9 cellular contexts compared by ENCODE assay signal in genomic region chr15:65787260-65787659, GRCh38. TPM values are rescaled to one million over a fixed set of nuclear protein-coding genes. Genes with fewer than 3 reads are reported as not detected.
DNase-seq lines count a peak whose midpoint lies in the region; ATAC-seq, FAIRE-seq and TF ChIP-seq lines count a peak whose summit lies in the region.
"Had no signal": no experiment of that assay in that cellular context is flagged by ENCODE, and none has a peak within 500 bp of the region (broad histone marks: within the 10 kb centered on the region; RNA-seq: fewer than 3 reads in every experiment).

No MANE protein-coding gene starts in this region.

- no peak for FAIRE-seq in GM12878 (lab: Jason Lieb, UNC)

- H2AFZ ChIP-seq in GM12878 (ENCODE audit: control insufficient read depth, low read depth, low read length) = no peak overlapping the region; the same call in 1 of the 2 replicates

- peaks cover 95% of the 10 kb centered on the region for H3K79me2 ChIP-seq in GM12878 (ENCODE audit: control insufficient read depth, insufficient read depth, low read length)

- DNase-seq in AG04450 (ENCODE audit: low read depth, low spot score) = no peak
- DNase-seq in GM12878 (ENCODE audit: low read depth, low spot score) = no peak
- DNase-seq in NCI-H1048 (lab: John Stamatoyannopoulos, UW) = no peak
- no peak for DNase-seq in BE2C
- no peak for DNase-seq in cerebellar cortex (ENCODE audit: low spot score)
- DNase-seq: activated CD4-positive, alpha-beta T cell treated with anti-CD3 and anti-CD28 coated beads, Interleukin-2, amount 50 U/mL, for 1 hour had no signal

- peak overlapping the region; percentile 75 for H3K27ac ChIP-seq in AG04450 (ENCODE audit: low read depth, low read length)
- H3K27ac ChIP-seq in HEK293 (ENCODE audit: extremely low read depth, low read depth, low read length) = no peak overlapping the region
- peak overlapping the region; percentile 84 for H3K27ac ChIP-seq in GM12878 (ENCODE audit: control insufficient read depth, insufficient read depth)
- H3K27ac ChIP-seq in muscle layer of duodenum (ENCODE audit: low read length) = peak overlapping the region; percentile 4

- RAD21 ChIA-PET in GM12878 (lab: Charles Lee; ENCODE audit: unreplicated experiment) = interaction anchor here (0.7 to 17.7 kb wide), 6 partner anchors 10 to 43 kb away, joined by 3 to 344 read pairs (median 7); no protein-coding TSS in a partner anchor

- peaks cover 24% of the 10 kb centered on the region for H3K4me1 ChIP-seq in HEK293 (ENCODE audit: control insufficient read depth, insufficient read depth, low read length)
- no peaks in the 10 kb centered on the region; the same call in 1 of the 2 replicates for H3K4me1 ChIP-seq in GM12878 (ENCODE audit: control insufficient read depth, insufficient read depth, low read length)
- peaks cover 7 to 12% of the 10 kb centered on the region in 2 donors for H3K4me1 ChIP-seq in muscle layer of duodenum (ENCODE audit: control insufficient read depth in 1 of 2, insufficient read depth in 2 of 2, low read length in 2 of 2)
- H3K4me1 ChIP-seq in BE2C = peaks cover 3% of the 10 kb centered on the region

- ATAC-seq in GM12878 (no peak), HG02642 (IDR thresholded peaks at IDR 0.05; ENCODE audit: poor library complexity, unreplicated experiment) (no peak)

- peak overlapping the region; percentile 39 for H3K9ac ChIP-seq in GM12878 (ENCODE audit: control insufficient read depth, insufficient read depth, low read length)

- POLR2A ChIA-PET in AG04450 (lab: Yijun Ruan, JAX) (interaction anchor here (0.7 to 1.2 kb wide), 3 partner anchors 18 to 82 kb away, joined by 3 to 8 read pairs (median 4); partner anchors contain the start of gene RAB11A), HEK293 (lab: Yijun Ruan, JAX) (interaction anchor here (0.7 to 0.9 kb wide), 2 partner anchors 10 to 102 kb away, joined by 3 to 4 read pairs; no protein-coding TSS in a partner anchor), GM12878 (lab: Charles Lee) (interaction anchor here (0.6 to 14.8 kb wide), 6 partner anchors 10 to 711 kb away, joined by 4 to 260 read pairs (median 7); partner anchors contain the start of gene RAB11A)

- TF ChIP-seq CTCF in AG04450 (IDR thresholded peaks at IDR 0.05; ENCODE audit: low read depth, low read length) (no peak), HEK293 (tag by site-specific recombination; IDR thresholded peaks at IDR 0.05) (no peak), GM12878 (IDR thresholded peaks at IDR 0.05 in 2 of 3, conservative IDR thresholded peaks at IDR 0.05 in 1 of 3; ENCODE audit: control insufficient read depth in 2 of 3, extremely low read depth in 1 of 3, insufficient read depth in 1 of 3, low read depth in 3 of 3, low read length in 3 of 3) (no peak), BE2C (IDR thresholded peaks at IDR 0.05; ENCODE audit: low read depth, low read length) (no peak)

- SMC1A ChIA-PET in GM12878 (lab: Charles Lee; ENCODE audit: uncharacterized antibody, unreplicated experiment) = interaction anchor here (0.7 to 25.5 kb wide), 5 partner anchors 11 to 82 kb away, joined by 3 to 488 read pairs (median 11); no protein-coding TSS in a partner anchor

- H3K4me2 ChIP-seq in GM12878 (ENCODE audit: control insufficient read depth, insufficient read depth) = peak overlapping the region; percentile 64

- H4K20me1 ChIP-seq in GM12878 (ENCODE audit: control insufficient read depth, insufficient read depth) = no peaks in the 10 kb centered on the region

- H3K36me3 ChIP-seq in HEK293 (ENCODE audit: control insufficient read depth in 2 of 2, insufficient read depth in 1 of 2, low read length in 2 of 2) (peaks cover 0 to 7% of the 10 kb centered on the region in 2 experiments; a peak in 1 of 3 replicates), GM12878 (ENCODE audit: control insufficient read depth in 2 of 2, insufficient read depth in 2 of 2, low read length in 1 of 2) (peaks cover 0 to 5% of the 10 kb centered on the region in 2 experiments; a peak in 1 of 4 replicates), muscle layer of duodenum (ENCODE audit: control insufficient read depth in 1 of 2, insufficient read depth in 2 of 2, low read length in 2 of 2) (no peaks in the 10 kb centered on the region), BE2C (no peaks in the 10 kb centered on the region; the same call in 1 of the 2 replicates)

- 2% methylated on average over 2 of the region's 2 CpGs for WGBS in GM12878 (ENCODE audit: insufficient coverage, insufficient replicate concordance, low lambda C conversion rate, missing lambda C conversion rate)

- CTCF ChIA-PET in AG04450 (lab: Charles Lee) (interaction anchor here (0.6 kb wide), 1 partner anchor 629 kb away, joined by 3 read pairs; no protein-coding TSS in a partner anchor), HEK293 (lab: Yijun Ruan, JAX) (interaction anchor here (0.6 to 1.0 kb wide), 2 partner anchors 14 to 48 kb away, joined by 3 read pairs; no protein-coding TSS in a partner anchor), GM12878 (lab: Yijun Ruan, JAX) (interaction anchor here (0.6 to 14.7 kb wide), 5 partner anchors 10 to 90 kb away, joined by 3 to 155 read pairs (median 5); no protein-coding TSS in a partner anchor)

- H3K9me3 ChIP-seq in AG04450 (ENCODE audit: control insufficient read depth, insufficient read depth, low read length) (no peaks in the 10 kb centered on the region; the same call in 1 of the 2 replicates), HEK293 (ENCODE audit: control insufficient read depth, insufficient read depth, low read depth, low read length) (no peaks in the 10 kb centered on the region), GM12878 (replicated peaks; ENCODE audit: control insufficient read depth, insufficient read depth, low read length) (no peaks in the 10 kb centered on the region; the same call in 2 of the 3 replicates), muscle layer of duodenum (ENCODE audit: control insufficient read depth in 1 of 2, low read length in 2 of 2) (no peaks in the 10 kb centered on the region), BE2C (no peaks in the 10 kb centered on the region; the same call in 1 of the 2 replicates)

- no peak for TF ChIP-seq RAD21 in GM12878 (IDR thresholded peaks at IDR 0.05; ENCODE audit: insufficient read depth, low read depth, low read length)

- no peak for TF ChIP-seq EP300 in GM12878 (IDR thresholded peaks at IDR 0.05; ENCODE audit: borderline replicate concordance in 1 of 2, control insufficient read depth in 1 of 2, low read depth in 2 of 2, low read length in 2 of 2)

- TF ChIP-seq POLR2A in GM12878 (IDR thresholded peaks at IDR 0.05; ENCODE audit: low read depth, low read length) = no peak

- no TSS peak for BruUV-seq in GM12878 (replicated peaks; lab: Mats Ljungman, UMichigan)

- no peaks in the 10 kb centered on the region for H3K27me3 ChIP-seq in AG04450 (ENCODE audit: control insufficient read depth, insufficient read depth, low read length)
- no peaks in the 10 kb centered on the region for H3K27me3 ChIP-seq in GM12878 (replicated peaks in 1 of 2; ENCODE audit: control insufficient read depth in 2 of 2, insufficient read depth in 2 of 2, low read length in 1 of 2)
- no peaks in the 10 kb centered on the region for H3K27me3 ChIP-seq in muscle layer of duodenum (ENCODE audit: low read depth, low read length)
- H3K27me3 ChIP-seq in BE2C = no peaks in the 10 kb centered on the region

- in situ Hi-C loops in GM12878 (cut with MboI) = loop anchor here (25.0 kb wide), 1 partner anchor 1300 kb away; no protein-coding TSS in a partner anchor

- intact Hi-C loops in GM12878 (cut with micrococcal nuclease; ENCODE audit: unreplicated experiment) = no loop called here

- H3K4me3 ChIP-seq in AG04450 (ENCODE audit: low read depth, low read length) = no peak overlapping the region
- no peak overlapping the region for H3K4me3 ChIP-seq in HEK293 (ENCODE audit: low read depth, low read length)
- peak overlapping the region; percentile 69 for H3K4me3 ChIP-seq in GM12878
- no peak overlapping the region for H3K4me3 ChIP-seq in muscle layer of duodenum (ENCODE audit: low read depth in 1 of 2, low read length in 2 of 2)
- no peak overlapping the region for H3K4me3 ChIP-seq in BE2C (ENCODE audit: low read depth, low read length)

TF ChIP-seq in HEK293, 187 proteins besides CTCF, POLR2A, EP300 and RAD21:
- peak; percentile 92 for TF ChIP-seq PRDM1 (tag by site-specific recombination; IDR thresholded peaks at IDR 0.05)
- no peak for TF ChIP-seq ZNF404 (tag by site-specific recombination; IDR thresholded peaks at IDR 0.05)
- TF ChIP-seq ZNF133 (tag by site-specific recombination; IDR thresholded peaks at IDR 0.05) = no peak
TF ChIP-seq in HEK293: peak in this region for 1.

TF ChIP-seq in GM12878, 131 proteins besides CTCF, POLR2A, EP300 and RAD21:
- TF ChIP-seq KLF5 (IDR thresholded peaks at IDR 0.05; ENCODE audit: partially characterized antibody) (no peak), MEF2A (IDR thresholded peaks at IDR 0.05; ENCODE audit: insufficient read depth, low read depth, low read length) (0 out of 2 replicates have a peak, but pooled peaks have one; percentile 49)

RNA-seq across cellular contexts. Expression of gene DENND4A, which starts 4.8 kb away (rescaled TPM):
- 15.2 and 19.1 TPM in 2 replicates for polyA plus RNA-seq in AG04450 (2011; rRNA removed)
- 23.2 and 46.0 TPM in 2 replicates for polyA minus RNA-seq in AG04450 (2011; rRNA and poly(A)+ RNA removed)
- 602 and 632 TPM in 2 replicates for total RNA-seq in GM12878 (2013; cell fraction: nucleolus; rRNA removed)
- total RNA-seq in GM12878 (2014; rRNA removed) = 54.4 and 60.5 TPM in 2 replicates
- 81.8 and 87.2 TPM in 2 replicates for total RNA-seq in GM12878 (2014; rRNA removed; fragmentation: Illumina TruSeq; extraction: Trizol)
- total RNA-seq in GM12878 (2021) = 46.7 and 50.1 TPM in 2 replicates
- 10.2 TPM for polyA plus RNA-seq in GM12878 (2011; ENCODE audit: low read depth)
- polyA plus RNA-seq in GM12878 (2011; rRNA removed) = 65.3 and 97.9 TPM in 2 replicates
- polyA plus RNA-seq in GM12878 (2011; cell fraction: cytosol; rRNA removed) = 23.4 and 27.1 TPM in 2 replicates
- 56.4 and 58.1 TPM in 2 replicates for polyA plus RNA-seq in GM12878 (2011; cell fraction: nucleus; rRNA removed)
- 23.2 and 28.0 TPM in 2 replicates for polyA plus RNA-seq in GM12878 (2012)
- polyA plus RNA-seq in GM12878 (2014; fragmentation: Illumina TruSeq; extraction: Trizol) = 39.3 and 49.0 TPM in 2 replicates
- polyA plus RNA-seq in GM12878 (2014; fragmentation: Nextera tagmentation; extraction: Ambion mirVana) = 10 to 100 TPM; 14.2 to 15.4 TPM
- 28.5 and 28.8 TPM in 2 replicates for polyA plus RNA-seq in GM12878 (2014; rRNA removed)
- 10 to 100 TPM; 21.6 to 26.8 TPM for polyA plus RNA-seq in GM12878 (2016; fragmentation: Nextera tagmentation; extraction: Ambion mirVana)
- polyA minus RNA-seq in GM12878 (2011; rRNA and poly(A)+ RNA removed) = 188 and 229 TPM in 2 replicates
- 42.9 and 49.6 TPM in 2 replicates for polyA minus RNA-seq in GM12878 (2011; cell fraction: cytosol; rRNA and poly(A)+ RNA removed)
- polyA minus RNA-seq in GM12878 (2011; cell fraction: nucleus; rRNA and poly(A)+ RNA removed) = 120 and 185 TPM in 2 replicates
- polyA plus RNA-seq in BE2C (2012; ENCODE audit: insufficient read depth, insufficient read length, low read depth) = 14.0 TPM
